Comparison of ENCODE assay signal across 13 cellular contexts in the genomic region with DNA sequence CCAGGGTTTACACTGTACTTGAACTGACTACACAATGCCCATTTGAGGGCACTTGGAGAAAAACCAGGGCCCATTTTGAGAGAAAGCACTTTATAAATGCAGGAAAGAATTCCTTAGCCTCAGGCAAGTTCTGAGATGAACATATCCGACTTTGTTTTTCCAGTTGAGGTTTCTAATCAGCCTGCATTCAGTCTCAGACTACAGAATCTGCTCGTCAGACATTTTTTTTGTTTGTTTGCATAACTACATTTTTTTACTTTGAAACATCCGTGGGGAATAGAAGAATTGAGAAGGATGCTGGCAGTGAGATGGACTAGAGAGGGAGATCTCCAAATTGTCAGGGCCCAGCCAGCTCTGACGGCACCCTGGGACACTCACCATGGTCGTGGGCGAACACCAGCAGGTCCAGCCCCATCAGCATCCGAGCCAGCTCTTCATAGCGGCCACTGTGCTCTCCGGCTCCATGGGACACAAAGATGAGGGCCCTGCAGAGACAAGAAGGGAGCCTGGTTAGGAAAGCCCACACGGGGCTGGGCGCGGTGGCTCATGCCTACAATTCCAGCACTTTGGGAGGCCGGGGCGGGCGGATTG. TPM values are rescaled to one million over a fixed set of nuclear protein-coding genes. Genes with fewer than 3 reads are reported as not detected.
DNase-seq lines count a peak whose midpoint lies in the region; ATAC-seq and TF ChIP-seq lines count a peak whose summit lies in the region.
"Had no signal": no experiment of that assay in that cellular context is flagged by ENCODE, and none has a peak within 500 bp of the region (broad histone marks: within the 10 kb centered on the region; RNA-seq: fewer than 3 reads in every experiment).

No MANE protein-coding gene starts in this region.

- no peak overlapping the region for H3K9ac ChIP-seq in skeletal muscle tissue (ENCODE audit: low read depth in 1 of 3, low read length in 3 of 3)

- TF ChIP-seq POLR2A in heart left ventricle (IDR thresholded peaks at IDR 0.05): no peak

- TF ChIP-seq CTCF in heart left ventricle (IDR thresholded peaks at IDR 0.05) (no peak), BE2C (IDR thresholded peaks at IDR 0.05; ENCODE audit: low read depth, low read length) (no peak)

- peaks cover 0 to 8% (median 0%) of the 10 kb centered on the region in 12 donors for H3K9me3 ChIP-seq in heart left ventricle
- H3K9me3 ChIP-seq in skeletal muscle tissue (ENCODE audit: control insufficient read depth in 3 of 3, low read length in 3 of 3): peaks cover 0 to 3% (median 0%) of the 10 kb centered on the region in 3 donors
- H3K9me3 ChIP-seq in BE2C: peaks cover 2% of the 10 kb centered on the region; the same call in 1 of the 2 replicates

- peaks cover 11 to 81% (median 68%) of the 10 kb centered on the region in 12 donors for H3K4me1 ChIP-seq in heart left ventricle
- H3K4me1 ChIP-seq in skeletal muscle tissue (ENCODE audit: control insufficient read depth in 3 of 3, insufficient read depth in 3 of 3, low read length in 3 of 3): peaks cover 63 to 80% (median 77%) of the 10 kb centered on the region in 3 donors
- peaks cover 22% of the 10 kb centered on the region for H3K4me1 ChIP-seq in BE2C

- WGBS in heart left ventricle, 4 donors: 67 to 71% (median 69%) methylated on average over 14 to 15 of the region's 15 CpGs

- intact Hi-C loops in heart left ventricle (cut with DNase I): loop anchor here in 2 of 10 donors (5.0 kb wide), 1 partner anchor 36 kb away; no protein-coding TSS in a partner anchor

- H3K27ac ChIP-seq in heart left ventricle: peak overlapping the region; percentile 8 to 61 (median 54)
- H3K27ac ChIP-seq in skeletal muscle tissue (ENCODE audit: low read depth, low read length): peak overlapping the region; percentile 86

- no peaks in the 10 kb centered on the region for H3K27me3 ChIP-seq in heart left ventricle
- no peaks in the 10 kb centered on the region for H3K27me3 ChIP-seq in skeletal muscle tissue (ENCODE audit: control insufficient read depth in 3 of 3, insufficient read depth in 3 of 3, low read length in 3 of 3)
- no peaks in the 10 kb centered on the region for H3K27me3 ChIP-seq in BE2C

- H3K4me3 ChIP-seq in heart left ventricle (no peak overlapping the region), skeletal muscle tissue (ENCODE audit: low read length in 3 of 3) (no peak overlapping the region), BE2C (ENCODE audit: low read depth, low read length) (no peak overlapping the region)

- ATAC-seq in heart left ventricle (peak in 3 of 4 donors; percentile 27 to 67 (median 42)), HG03045 (IDR thresholded peaks at IDR 0.05; ENCODE audit: unreplicated experiment) (no peak), HG02840 (IDR thresholded peaks at IDR 0.05; ENCODE audit: low FRiP score, unreplicated experiment) (no peak)
- ATAC-seq: stimulated activated effector memory CD8-positive, alpha-beta T cell treated with anti-CD3 and anti-CD28 coated beads, Interleukin-12 subunit alpha, Interleukin-12 subunit beta, amount 100 ng/mL, for 72 hours had no signal

- peaks cover 0 to 40% (median 4%) of the 10 kb centered on the region in 9 donors for H3K36me3 ChIP-seq in heart left ventricle
- peaks cover 3 to 6% (median 4%) of the 10 kb centered on the region in 3 donors for H3K36me3 ChIP-seq in skeletal muscle tissue (ENCODE audit: control insufficient read depth in 3 of 3, insufficient read depth in 3 of 3, low read length in 3 of 3)
- no peaks in the 10 kb centered on the region for H3K36me3 ChIP-seq in BE2C

- peak; percentile 94 for DNase-seq in DMS79 treated with DMSO at 0.1 percent for 48 hours (lab: John Stamatoyannopoulos, UW)
- peak; percentile 38 for DNase-seq in amniotic epithelial cell (ENCODE audit: low read depth)
- peak; percentile 44 to 79 (median 66) for DNase-seq in heart left ventricle
- DNase-seq in BE2C: no peak
- no peak for DNase-seq in stimulated activated CD4-positive, alpha-beta T cell treated with anti-CD3 and anti-CD28 coated beads, Interleukin-4, amount 100 ng/mL, for 24 hours
- DNase-seq: amygdala, COR-L47, NCI-H524, T-helper 1 cell had no signal

RNA-seq across cellular contexts. Expression of gene MGLL, which starts 40.8 kb away (rescaled TPM):
- total RNA-seq in heart left ventricle (100 to 1,000 TPM in 1 of 9 donors, 10 to 100 TPM in 8; 41.8 to 119 (median 78.9) TPM), skeletal muscle tissue (12.5 TPM)
- polyA plus RNA-seq in heart left ventricle: 10 to 100 TPM; 38.5 to 90.7 TPM
- polyA plus RNA-seq in BE2C (2012; ENCODE audit: insufficient read depth, insufficient read length, low read depth): 2.9 TPM

Comparison
In these comparisons a context has a peak if more than half of its experiments do, and no peak if none do; other contexts are left out.
1. DNase-seq: peak in DMS79 treated with DMSO at 0.1 percent for 48 hours (single experiment), amniotic epithelial cell (single experiment) and heart left ventricle (5 of 5); none in BE2C (single experiment) and stimulated activated CD4-positive, alpha-beta T cell treated with anti-CD3 and anti-CD28 coated beads, Interleukin-4, amount 100 ng/mL, for 24 hours (single experiment).
2. ATAC-seq: peak in heart left ventricle (3 of 4); none in HG03045 (single experiment) and HG02840 (single experiment).